Comparison of ENCODE assay signal across 8 cellular contexts in the genomic region with DNA sequence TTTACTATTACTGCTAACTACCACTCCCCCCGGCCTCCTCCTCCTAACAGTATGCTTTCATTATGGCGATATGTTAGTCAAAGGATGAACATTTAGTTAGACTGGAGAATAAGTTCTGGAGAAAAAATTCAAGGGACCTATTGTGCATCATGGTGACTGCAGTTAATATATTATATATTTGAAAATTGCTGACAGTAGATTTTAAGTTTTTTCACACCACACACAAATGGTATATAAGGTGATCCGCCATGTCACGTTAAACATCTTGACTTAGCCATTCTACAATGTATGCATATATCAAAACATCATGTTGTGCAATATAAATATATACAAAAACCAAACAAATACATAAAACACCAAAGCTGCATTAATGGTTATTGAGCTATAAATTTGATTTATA.
"Had no signal": no experiment of that assay in that cellular context is flagged by ENCODE, and none has a peak within 500 bp of the region (broad histone marks: within the 10 kb centered on the region; RNA-seq: fewer than 3 reads in every experiment).

No MANE protein-coding gene starts in this region.

- H3K4me3 ChIP-seq: GM12878 had no signal

- ATAC-seq: GM12878 had no signal

- DNase-seq: GDM1, GF-D8 had no signal

- FAIRE-seq: G401.6, GM12878, GM12891, GM12892, GM18507, GM19239 had no signal
